In the genomic region with DNA sequence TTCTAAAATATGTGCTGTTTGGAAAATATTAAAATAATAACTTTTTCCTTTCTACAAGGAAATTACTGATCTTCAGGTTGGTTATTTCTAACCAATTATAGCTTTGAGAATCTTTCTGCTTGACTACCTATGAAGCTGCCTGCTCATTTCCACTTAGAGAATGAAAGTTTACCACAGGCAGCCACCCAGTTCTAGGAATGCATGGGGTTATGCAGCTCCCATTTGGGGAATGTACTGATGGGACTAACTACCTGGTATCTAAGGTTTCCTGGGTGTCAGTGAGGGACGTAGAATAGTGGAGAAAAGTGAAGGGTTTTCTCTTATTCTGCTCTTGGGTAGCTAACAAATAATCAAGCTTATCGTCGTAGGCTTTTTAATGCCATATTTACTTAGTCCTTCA, we compare ENCODE assay signal across 22 cellular contexts.
"Had no signal": no experiment of that assay in that cellular context is flagged by ENCODE, and none has a peak within 500 bp of the region (broad histone marks: within the 10 kb centered on the region; RNA-seq: fewer than 3 reads in every experiment).

No MANE protein-coding gene starts in this region.

- H3K36me3 ChIP-seq: esophagus muscularis mucosa, gastroesophageal sphincter, heart left ventricle, neural progenitor cell, right atrium auricular region, sigmoid colon, stomach, tibial artery had no signal

- H3K27ac ChIP-seq: esophagus muscularis mucosa, foreskin keratinocyte, gastroesophageal sphincter, heart left ventricle, neural progenitor cell, parathyroid adenoma, right atrium auricular region, sigmoid colon, stomach, tibial artery had no signal

- ATAC-seq: foreskin keratinocyte; gastroesophageal sphincter; heart left ventricle; left lobe of liver; mucosa of descending colon; stimulated activated effector memory CD8-positive, alpha-beta T cell treated with anti-CD3 and anti-CD28 coated beads, Interleukin-12 subunit alpha, Interleukin-12 subunit beta, amount 100 ng/mL, for 72 hours had no signal

- H3K4me3 ChIP-seq: esophagus muscularis mucosa, gastroesophageal sphincter, heart left ventricle, lung, mucosa of descending colon, neural progenitor cell, right atrium auricular region, sigmoid colon, stomach, tibial artery had no signal

- H3K4me2 ChIP-seq: neural progenitor cell had no signal

- H3K27me3 ChIP-seq: esophagus muscularis mucosa, foreskin keratinocyte, gastroesophageal sphincter, heart left ventricle, neural progenitor cell, right atrium auricular region, sigmoid colon, stomach, tibial artery had no signal

- H3K4me1 ChIP-seq: esophagus muscularis mucosa, foreskin keratinocyte, gastroesophageal sphincter, heart left ventricle, neural progenitor cell, parathyroid adenoma, right atrium auricular region, sigmoid colon, stomach, tibial artery had no signal

- H3K9me3 ChIP-seq: esophagus muscularis mucosa, gastroesophageal sphincter, mucosa of descending colon, right atrium auricular region, sigmoid colon, stomach, tibial artery had no signal

- H3K79me2 ChIP-seq: parathyroid adenoma had no signal

- DNase-seq: central memory CD4-positive, alpha-beta T cell; effector CD8-positive, alpha-beta T cell; foreskin keratinocyte; heart left ventricle; hippocampal formation; mucosa of descending colon; naive B cell; sigmoid colon; stimulated activated CD4-positive, alpha-beta T cell treated with anti-CD3 and anti-CD28 coated beads, Interleukin-2, amount 100 ng/mL, for 24 hours; stimulated activated CD4-positive, alpha-beta T cell treated with anti-CD3 and anti-CD28 coated beads, Interleukin-4, amount 100 ng/mL, for 24 hours; stimulated activated naive CD4-positive, alpha-beta T cell treated with Interleukin-2 at 50 U/mL for 16 hours; stomach; tibial artery had no signal

- H3K9ac ChIP-seq: neural progenitor cell, parathyroid adenoma had no signal

- H2AFZ ChIP-seq: neural progenitor cell, parathyroid adenoma had no signal

- FAIRE-seq: endothelial cell of umbilical vein had no signal
